ENCODE assay signal across 18 cellular contexts in genomic region chr1:76843821-76844448, GRCh38. TPM values are rescaled to one million over a fixed set of nuclear protein-coding genes. Genes with fewer than 3 reads are reported as not detected.
A peak's percentile ranks its signal among the peaks of the same experiment; 100 is the strongest.
DNase-seq lines count a peak whose midpoint lies in the region; ATAC-seq and TF ChIP-seq lines count a peak whose summit lies in the region.
"Had no signal": no experiment of that assay in that cellular context is flagged by ENCODE, and none has a peak within 500 bp of the region (broad histone marks: within the 10 kb centered on the region; RNA-seq: fewer than 3 reads in every experiment).

No MANE protein-coding gene starts in this region.

- H4K20me1 ChIP-seq in GM23338 (replicated peaks; ENCODE audit: insufficient read depth) (no peaks in the 10 kb centered on the region), PC-3 (ENCODE audit: low read length) (no peaks in the 10 kb centered on the region)

- TF ChIP-seq CTCF in GM23338 (conservative IDR thresholded peaks at IDR 0.05; ENCODE audit: low read depth in 2 of 2) (no peak), PC-3 (conservative IDR thresholded peaks at IDR 0.05; ENCODE audit: low read depth, low read length) (no peak)

- H3K4me2 ChIP-seq in GM23338 (no peak overlapping the region), PC-3 (ENCODE audit: low read length) (peak overlapping the region; percentile 10; the same call in 1 of the 2 replicates)
- H3K4me2 ChIP-seq: A549 had no signal

- intact Hi-C loops in PC-3 (cut with micrococcal nuclease) = no loop called here

- POLR2A ChIA-PET in PC-3 (lab: Charles Lee; ENCODE audit: unreplicated experiment) = no interaction called here

- H3K27ac ChIP-seq in GM23338 (ENCODE audit: low read depth) = no peak overlapping the region
- H3K27ac ChIP-seq in PC-3 (ENCODE audit: low read length) = no peak overlapping the region
- H3K27ac ChIP-seq: A549, neutrophil had no signal

- H3F3A ChIP-seq in GM23338 (replicated peaks; ENCODE audit: low read depth) (no peaks in the 10 kb centered on the region), PC-3 (ENCODE audit: low read length, unreplicated experiment) (no peaks in the 10 kb centered on the region)

- CTCF ChIA-PET in PC-3 (lab: Charles Lee) = no interaction called here

- H3K79me2 ChIP-seq in GM23338 (replicated peaks; ENCODE audit: insufficient read depth) (no peaks in the 10 kb centered on the region), PC-3 (ENCODE audit: low read length) (no peaks in the 10 kb centered on the region)

- H3K9ac ChIP-seq in PC-3 (ENCODE audit: low read length) = no peak overlapping the region

- H3K27me3 ChIP-seq in GM23338 (ENCODE audit: insufficient read depth) (no peaks in the 10 kb centered on the region), PC-3 (ENCODE audit: low read length) (0 out of 2 replicates have a peak, but pooled peaks cover 3% of the 10 kb centered on the region)
- H3K27me3 ChIP-seq: neutrophil had no signal

- peak overlapping the region; percentile 4 for H3K4me3 Mint-ChIP-seq in activated T-cell treated with anti-CD3 and anti-CD28 coated beads, Interleukin-2, amount 50 U/mL, for 24 hours
- H3K4me3 Mint-ChIP-seq in GM23338 = no peak overlapping the region
- peak overlapping the region; percentile 21 to 72 (median 62) for H3K4me3 Mint-ChIP-seq in immature natural killer cell
- H3K4me3 Mint-ChIP-seq: type B pancreatic cell, WTC11 had no signal

- peaks cover 10% of the 10 kb centered on the region for H3K4me1 ChIP-seq in GM23338 (ENCODE audit: insufficient read depth)
- no peaks in the 10 kb centered on the region for H3K4me1 ChIP-seq in PC-3 (ENCODE audit: insufficient read depth, low read length)
- H3K4me1 ChIP-seq: A549 had no signal

- no TSS peak for BruUV-seq in PC-3 (replicated peaks; lab: Mats Ljungman, UMichigan)

- H3K4me1 Mint-ChIP-seq in activated T-cell treated with anti-CD3 and anti-CD28 coated beads, Interleukin-2, amount 50 U/mL, for 24 hours (ENCODE audit: low read depth) = peaks cover 11% of the 10 kb centered on the region
- H3K4me1 Mint-ChIP-seq in GM23338 (peaks cover 14% of the 10 kb centered on the region), immature natural killer cell (peaks cover 11 to 13% of the 10 kb centered on the region in 2 donors)

- no peaks in the 10 kb centered on the region for H3K9me2 ChIP-seq in GM23338 (ENCODE audit: insufficient read depth)
- no peaks in the 10 kb centered on the region for H3K9me2 ChIP-seq in PC-3 (replicated peaks; ENCODE audit: low read length)

- H3K27me3 Mint-ChIP-seq in activated T-cell treated with anti-CD3 and anti-CD28 coated beads, Interleukin-2, amount 50 U/mL, for 24 hours = no peaks in the 10 kb centered on the region
- H3K27me3 Mint-ChIP-seq in GM23338 (ENCODE audit: insufficient read depth, low read depth, poor library complexity) = no peaks in the 10 kb centered on the region
- H3K27me3 Mint-ChIP-seq in immature natural killer cell (ENCODE audit: low read depth in 3 of 3) = peaks cover 0 to 1% (median 0%) of the 10 kb centered on the region in 3 donors

- H3K36me3 ChIP-seq in GM23338 (ENCODE audit: insufficient read depth) (no peaks in the 10 kb centered on the region), PC-3 (ENCODE audit: low read depth, low read length) (no peaks in the 10 kb centered on the region)
- H3K36me3 ChIP-seq: neutrophil had no signal

- H3K27ac Mint-ChIP-seq in activated T-cell treated with anti-CD3 and anti-CD28 coated beads, Interleukin-2, amount 50 U/mL, for 24 hours = peak overlapping the region; percentile 16
- H3K27ac Mint-ChIP-seq in GM23338 (no peak overlapping the region), immature natural killer cell (peak overlapping the region in 2 of 6 donors; percentile 15 to 26)
- H3K27ac Mint-ChIP-seq: type B pancreatic cell, WTC11 had no signal

- H3K4me3 ChIP-seq in GM23338 (no peak overlapping the region), PC-3 (ENCODE audit: low read length) (no peak overlapping the region)
- H3K4me3 ChIP-seq: A549 had no signal

- no peak for DNase-seq in activated T-cell treated with anti-CD3 and anti-CD28 coated beads, Interleukin-2, amount 50 U/mL, for 24 hours
- DNase-seq in activated T-cell treated with anti-CD3 and anti-CD28 coated beads, Interleukin-2, amount 50 U/mL, for 48 hours = no peak
- no peak for DNase-seq in GM23338 (ENCODE audit: low spot score)
- no peak for DNase-seq in PC-3
- no peak for DNase-seq in immature natural killer cell
- no peak for DNase-seq in NCI-H1694 (lab: John Stamatoyannopoulos, UW)
- no peak for DNase-seq in SIG-M5 treated with dmso at 0.1 percent for 504 hours (lab: John Stamatoyannopoulos, UW; ENCODE audit: unreplicated experiment)
- no peak for DNase-seq in effector CD4-positive, alpha-beta T cell
- DNase-seq: activated effector memory CD4-positive, alpha-beta T cell treated with anti-CD3 and anti-CD28 coated beads, Interleukin-2, amount 50 U/mL, for 16 hours; foreskin melanocyte; H7; midbrain; NCI-H1436 treated with DMSO at 0.1 percent for 48 hours; stimulated activated naive CD4-positive, alpha-beta T cell had no signal

- no peak for ATAC-seq in GM23338
- ATAC-seq in PC-3 = no peak
- ATAC-seq: A549, WTC11 had no signal

- no peaks in the 10 kb centered on the region for H3K9me3 ChIP-seq in PC-3 (ENCODE audit: low read length)
- H3K9me3 ChIP-seq: A549, neutrophil had no signal

- H2AFZ ChIP-seq in GM23338 (0 out of 2 replicates have a peak overlapping the region, but pooled peaks have one; percentile 38), PC-3 (ENCODE audit: low read length) (no peak overlapping the region)

- H3K9me3 Mint-ChIP-seq in activated T-cell treated with anti-CD3 and anti-CD28 coated beads, Interleukin-2, amount 50 U/mL, for 24 hours = peaks cover 2% of the 10 kb centered on the region
- H3K9me3 Mint-ChIP-seq in GM23338 (no peaks in the 10 kb centered on the region; the same call in 2 of the 3 replicates), immature natural killer cell (peaks cover 0 to 6% (median 0%) of the 10 kb centered on the region in 6 donors)
- H3K9me3 Mint-ChIP-seq: WTC11 had no signal

- no peaks in the 10 kb centered on the region for H3K36me3 Mint-ChIP-seq in activated T-cell treated with anti-CD3 and anti-CD28 coated beads, Interleukin-2, amount 50 U/mL, for 24 hours (ENCODE audit: low read depth)
- H3K36me3 Mint-ChIP-seq in GM23338 (ENCODE audit: low read depth) (no peaks in the 10 kb centered on the region), immature natural killer cell (no peaks in the 10 kb centered on the region)
- H3K36me3 Mint-ChIP-seq: type B pancreatic cell, WTC11 had no signal

TF ChIP-seq in GM23338, 12 proteins besides CTCF, POLR2A, EP300 and RAD21 (continues in another document):
- TF ChIP-seq, protein P1, sequence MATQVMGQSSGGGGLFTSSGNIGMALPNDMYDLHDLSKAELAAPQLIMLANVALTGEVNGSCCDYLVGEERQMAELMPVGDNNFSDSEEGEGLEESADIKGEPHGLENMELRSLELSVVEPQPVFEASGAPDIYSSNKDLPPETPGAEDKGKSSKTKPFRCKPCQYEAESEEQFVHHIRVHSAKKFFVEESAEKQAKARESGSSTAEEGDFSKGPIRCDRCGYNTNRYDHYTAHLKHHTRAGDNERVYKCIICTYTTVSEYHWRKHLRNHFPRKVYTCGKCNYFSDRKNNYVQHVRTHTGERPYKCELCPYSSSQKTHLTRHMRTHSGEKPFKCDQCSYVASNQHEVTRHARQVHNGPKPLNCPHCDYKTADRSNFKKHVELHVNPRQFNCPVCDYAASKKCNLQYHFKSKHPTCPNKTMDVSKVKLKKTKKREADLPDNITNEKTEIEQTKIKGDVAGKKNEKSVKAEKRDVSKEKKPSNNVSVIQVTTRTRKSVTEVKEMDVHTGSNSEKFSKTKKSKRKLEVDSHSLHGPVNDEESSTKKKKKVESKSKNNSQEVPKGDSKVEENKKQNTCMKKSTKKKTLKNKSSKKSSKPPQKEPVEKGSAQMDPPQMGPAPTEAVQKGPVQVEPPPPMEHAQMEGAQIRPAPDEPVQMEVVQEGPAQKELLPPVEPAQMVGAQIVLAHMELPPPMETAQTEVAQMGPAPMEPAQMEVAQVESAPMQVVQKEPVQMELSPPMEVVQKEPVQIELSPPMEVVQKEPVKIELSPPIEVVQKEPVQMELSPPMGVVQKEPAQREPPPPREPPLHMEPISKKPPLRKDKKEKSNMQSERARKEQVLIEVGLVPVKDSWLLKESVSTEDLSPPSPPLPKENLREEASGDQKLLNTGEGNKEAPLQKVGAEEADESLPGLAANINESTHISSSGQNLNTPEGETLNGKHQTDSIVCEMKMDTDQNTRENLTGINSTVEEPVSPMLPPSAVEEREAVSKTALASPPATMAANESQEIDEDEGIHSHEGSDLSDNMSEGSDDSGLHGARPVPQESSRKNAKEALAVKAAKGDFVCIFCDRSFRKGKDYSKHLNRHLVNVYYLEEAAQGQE (IDR thresholded peaks at IDR 0.05; ENCODE audit: unreplicated experiment) = no peak
- TF ChIP-seq ETS1 (IDR thresholded peaks at IDR 0.05) (no peak), NANOG (IDR thresholded peaks at IDR 0.05; ENCODE audit: borderline replicate concordance) (no peak), ZNF331 (CRISPR knock-in tag; IDR thresholded peaks at IDR 0.05; ENCODE audit: low read depth) (no peak), CREB1 (CRISPR knock-in tag; IDR thresholded peaks at IDR 0.05; ENCODE audit: low read depth) (no peak)

RNA-seq across cellular contexts. Expression of gene ST6GALNAC5, which starts 23.3 kb away (rescaled TPM):
- 12.7 and 19.2 TPM in 2 replicates for total RNA-seq in GM23338 (2014; rRNA removed; shearing (Covaris generic))
- polyA plus RNA-seq in GM23338 (2016; fragmentation: Nextera tagmentation; extraction: Ambion mirVana) = 1.9 and 4.1 TPM in 2 replicates
- total RNA-seq in PC-3 (2014; rRNA removed) = 0.36 and 1.2 TPM in 2 replicates
- polyA plus RNA-seq in immature natural killer cell = not detected
- polyA plus RNA-seq: A549 had no signal
